ENCODE assay signal across 8 cellular contexts in the genomic region with DNA sequence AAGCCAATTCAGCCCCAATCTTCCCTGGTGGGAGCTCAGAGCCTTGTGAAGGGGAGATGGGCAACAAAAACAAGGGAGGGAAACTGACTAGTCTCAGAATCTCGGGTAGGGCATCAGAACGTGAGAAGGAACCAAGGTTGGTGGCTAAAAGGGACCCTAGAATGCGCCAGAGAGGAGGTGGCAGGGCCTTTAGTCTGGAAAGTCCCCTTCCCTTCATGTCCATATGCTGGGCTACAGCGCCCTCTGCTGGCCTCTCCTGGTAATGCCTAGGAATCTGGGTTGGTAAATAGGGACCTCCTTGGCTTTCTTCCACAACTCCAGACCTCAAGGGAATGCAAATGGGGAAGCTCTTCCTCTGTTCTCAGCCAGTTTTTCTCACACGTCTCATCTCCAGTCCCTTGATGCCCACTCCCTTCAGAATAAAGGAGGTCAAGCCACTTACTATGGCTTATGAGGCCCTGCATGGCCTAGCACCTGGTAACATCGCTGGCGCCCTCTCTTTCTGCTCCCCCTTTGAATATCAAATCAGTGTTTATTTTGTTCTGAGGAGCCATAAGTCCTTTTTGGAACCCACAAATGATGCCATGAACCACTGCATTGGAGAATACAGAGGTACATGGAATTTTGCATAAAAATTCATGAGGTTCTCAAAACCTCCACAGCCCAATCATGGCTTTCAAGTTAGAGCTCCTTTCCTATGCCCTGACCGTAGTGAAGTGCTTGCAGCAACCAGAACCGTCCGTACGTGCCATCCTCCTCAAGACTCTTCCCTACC. TPM values are rescaled to one million over a fixed set of nuclear protein-coding genes. Genes with fewer than 3 reads are reported as not detected.
DNase-seq lines count a peak whose midpoint lies in the region; ATAC-seq and TF ChIP-seq lines count a peak whose summit lies in the region.

No MANE protein-coding gene starts in this region.

- DNase-seq in AG08396 (ENCODE audit: low spot score) = peak; percentile 84
- DNase-seq in NCI-H1417 treated with DMSO at 0.1 percent for 48 hours (lab: John Stamatoyannopoulos, UW) = peak; percentile 11
- peak; percentile 77 to 98 (median 91) for DNase-seq in T-cell
- peak; percentile 82 for DNase-seq in amniotic epithelial cell (ENCODE audit: low read depth)
- DNase-seq in left ventricle myocardium inferior = peak; percentile 93
- DNase-seq in pulmonary artery endothelial cell (ENCODE audit: low read depth, low spot score) = peak; percentile 65

- 21% methylated on average over 11 of the region's 11 CpGs for WGBS in urinary bladder

- peaks cover 37% of the 10 kb centered on the region for H3K36me3 Mint-ChIP-seq in T-cell

- intact Hi-C loops in left ventricle myocardium inferior (cut with micrococcal nuclease) = no loop called here

- peaks cover 92 to 96% (median 93%) of the 10 kb centered on the region in 3 donors for H3K4me1 Mint-ChIP-seq in T-cell

- H3K4me3 ChIP-seq in left ventricle myocardium inferior = peak overlapping the region; percentile 83
- peak overlapping the region; percentile 64 for H3K4me3 ChIP-seq in urinary bladder (ENCODE audit: low read depth, low read length)

- H3K27me3 Mint-ChIP-seq in T-cell = no peaks in the 10 kb centered on the region

- H3K4me1 ChIP-seq in left ventricle myocardium inferior = peaks cover 70% of the 10 kb centered on the region
- H3K4me1 ChIP-seq in urinary bladder (ENCODE audit: insufficient read depth) = no peaks in the 10 kb centered on the region

- POLR2A ChIA-PET in T-cell (lab: Charles Lee) = interaction anchor here (0.5 to 3.7 kb wide), 5 partner anchors 10 to 166 kb away, joined by 3 to 23 read pairs (median 5); partner anchors contain the start of gene HNRNPUL1 (in 1 of the 2)

- ATAC-seq in GM19324 (IDR thresholded peaks at IDR 0.05; ENCODE audit: low FRiP score, unreplicated experiment) (peak; percentile 35), T-cell (replicated peaks in 1 of 4) (peak; percentile 48 to 62 (median 58))

- H3K36me3 ChIP-seq in left ventricle myocardium inferior (peaks cover 61% of the 10 kb centered on the region), urinary bladder (ENCODE audit: insufficient read depth) (peaks cover 3% of the 10 kb centered on the region)

- peak overlapping the region; percentile 90 to 98 (median 95) for H3K4me3 Mint-ChIP-seq in T-cell

- CTCF ChIA-PET in T-cell (lab: Charles Lee) = interaction anchor here (0.6 to 3.3 kb wide), 12 partner anchors 10 to 135 kb away, joined by 3 to 21 read pairs (median 6); partner anchors contain the start of genes B9D2 (in 1 of the 2) and HNRNPUL1 (in 1 of the 2)

- no peaks in the 10 kb centered on the region for H3K9me3 ChIP-seq in left ventricle myocardium inferior (replicated peaks)

- no peaks in the 10 kb centered on the region for H3K9me3 Mint-ChIP-seq in T-cell

- peak overlapping the region; percentile 98 for H3K27ac ChIP-seq in left ventricle myocardium inferior (replicated peaks)
- H3K27ac ChIP-seq in urinary bladder (ENCODE audit: low read depth) = peak overlapping the region; percentile 68

- no peaks in the 10 kb centered on the region for H3K27me3 ChIP-seq in left ventricle myocardium inferior (ENCODE audit: low read depth)

- peak; percentile 99 for TF ChIP-seq CTCF in left ventricle myocardium inferior (IDR thresholded peaks at IDR 0.05; ENCODE audit: borderline replicate concordance)

- H3K27ac Mint-ChIP-seq in T-cell = peak overlapping the region; percentile 96 to 99

RNA-seq across cellular contexts. Expression of gene CCDC97, which starts 1.3 kb away (rescaled TPM):
- 10 to 100 TPM; 38.9 to 61.5 (median 55.1) TPM for total RNA-seq in T-cell
- 15.5 TPM for total RNA-seq in left ventricle myocardium inferior
- total RNA-seq in pulmonary artery endothelial cell = 6.1 and 9.1 TPM in 2 replicates
- total RNA-seq in urinary bladder = 7.2 TPM
- polyA plus RNA-seq in urinary bladder = 18.0 TPM

RNA-seq across cellular contexts. Expression of gene HNRNPUL1, which starts 44.5 kb away (rescaled TPM):
- 100 to 1,000 TPM; 275 to 350 (median 307) TPM for total RNA-seq in T-cell
- total RNA-seq in left ventricle myocardium inferior = 103 TPM
- total RNA-seq in pulmonary artery endothelial cell = 76.9 and 85.7 TPM in 2 replicates
- 79.3 TPM for total RNA-seq in urinary bladder
- 123 TPM for polyA plus RNA-seq in urinary bladder

RNA-seq across cellular contexts. Expression of gene TGFB1, which starts 45.1 kb away (rescaled TPM):
- total RNA-seq in T-cell = 100 to 1,000 TPM; 170 to 412 (median 206) TPM
- 14.9 TPM for total RNA-seq in left ventricle myocardium inferior
- 18.2 and 18.9 TPM in 2 replicates for total RNA-seq in pulmonary artery endothelial cell
- 9.2 TPM for total RNA-seq in urinary bladder
- 58.9 TPM for polyA plus RNA-seq in urinary bladder

RNA-seq across cellular contexts. Expression of gene B9D2, which starts 55.3 kb away (rescaled TPM):
- total RNA-seq in T-cell (10 to 100 TPM; 15.3 to 27.9 (median 16.4) TPM), left ventricle myocardium inferior (2.5 TPM), pulmonary artery endothelial cell (7.4 and 10.4 TPM in 2 replicates), urinary bladder (1.9 TPM)
- polyA plus RNA-seq in urinary bladder = 10.0 TPM

Comparison
In these comparisons a context has a peak if more than half of its experiments do, and no peak if none do; other contexts are left out.
1. Peak in every context shown above with its lines: DNase-seq, ATAC-seq, H3K4me3 ChIP-seq and H3K27ac ChIP-seq.
2. DNase-seq: peak in every context shown above with its lines; median percentile 93 in left ventricle myocardium inferior; 91 in T-cell; 84 in AG08396; 82 in amniotic epithelial cell; 65 in pulmonary artery endothelial cell; 11 in NCI-H1417 treated with DMSO at 0.1 percent for 48 hours.